In the genomic region with DNA sequence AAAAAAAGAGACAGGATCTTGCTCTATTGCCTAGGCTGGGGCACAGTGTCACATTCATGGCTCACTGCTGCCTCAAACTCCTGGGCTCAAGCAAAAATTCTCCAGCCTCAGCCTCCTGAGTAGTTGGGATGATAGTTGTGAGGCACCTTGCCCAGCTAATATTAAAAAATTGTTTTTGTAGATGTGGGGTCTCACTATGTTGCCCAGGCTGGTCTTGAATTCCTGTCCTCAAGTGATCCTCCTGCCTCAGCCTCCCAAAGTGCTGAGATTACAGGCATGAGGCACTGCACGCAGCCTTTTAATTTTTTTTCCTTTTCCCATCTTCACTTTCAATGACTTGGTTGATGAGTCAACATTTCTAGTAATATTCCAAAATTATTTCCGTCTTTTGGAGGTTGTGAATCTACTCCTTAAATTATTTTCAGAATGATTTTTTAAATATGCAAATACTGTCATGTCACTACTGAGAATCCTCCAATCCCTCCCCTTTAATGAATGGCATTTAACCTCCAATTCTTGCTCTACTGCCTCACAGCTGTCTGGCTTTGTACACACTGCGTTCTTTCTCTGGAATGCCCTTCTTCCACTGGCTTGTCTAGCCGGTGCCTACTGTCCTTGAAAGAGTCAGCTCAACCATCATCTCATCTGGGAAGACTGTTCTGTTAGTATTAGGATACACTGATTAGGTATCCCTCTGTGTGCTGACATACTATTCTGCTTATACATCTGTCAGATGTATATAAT, we compare ENCODE assay signal across 22 cellular contexts.
"Had no signal": no experiment of that assay in that cellular context is flagged by ENCODE, and none has a peak within 500 bp of the region (broad histone marks: within the 10 kb centered on the region; RNA-seq: fewer than 3 reads in every experiment).

No MANE protein-coding gene starts in this region.

- H3K9me3 ChIP-seq: MG63, SK-N-SH had no signal

- H3K27ac Mint-ChIP-seq: IgD-negative memory B cell; T-cell; T-helper 1 cell treated with Interleukin-12 subunit alpha and Interleukin-12 subunit beta and Interleukin-4 antibody, amounts not matched to agents 30 μg/mL and 1 μg/mL, for 36 hours had no signal

- H3K36me3 Mint-ChIP-seq: IgD-negative memory B cell, T-cell had no signal

- H3K4me3 Mint-ChIP-seq: IgD-negative memory B cell; T-cell; T-helper 1 cell treated with Interleukin-12 subunit alpha and Interleukin-12 subunit beta and Interleukin-4 antibody, amounts not matched to agents 30 μg/mL and 1 μg/mL, for 36 hours had no signal

- H3K9me3 Mint-ChIP-seq: T-cell; T-helper 1 cell treated with Interleukin-12 subunit alpha and Interleukin-12 subunit beta and Interleukin-4 antibody, amounts not matched to agents 30 μg/mL and 1 μg/mL, for 36 hours had no signal

- H3K9ac ChIP-seq: SK-N-SH had no signal

- H3K36me3 ChIP-seq: MG63 had no signal

- H3K4me1 Mint-ChIP-seq: IgD-negative memory B cell, T-cell had no signal

- DNase-seq: KBM-7, MG63, NCI-H1092, NCI-H1436, NCI-H187, NCI-H2029, NCI-H2081 treated with DMSO at 0.1 percent for 48 hours, NCI-H2171, NCI-H226, NCI-H446, NCI-H510A, NCI-H524 treated with DMSO at 0.1 percent for 48 hours, NCI-H69, NCI-H774, SHP77, SK-N-SH, SW 1271, T-cell had no signal

- ATAC-seq: HepG2, T-cell had no signal

- H3K4me2 ChIP-seq: SK-N-SH had no signal

- H3K9me2 ChIP-seq: SK-N-SH had no signal

- H3K4me3 ChIP-seq: MG63 had no signal

- H3K27ac ChIP-seq: RWPE1 had no signal

- H3K27me3 ChIP-seq: MG63 had no signal
